17 cellular contexts compared by ENCODE assay signal in genomic region chr10:94430705-94431104, GRCh38.
"Had no signal": no experiment of that assay in that cellular context is flagged by ENCODE, and none has a peak within 500 bp of the region (broad histone marks: within the 10 kb centered on the region; RNA-seq: fewer than 3 reads in every experiment).

No MANE protein-coding gene starts in this region.

- DNase-seq: activated CD4-positive, alpha-beta memory T cell treated with anti-CD3 and anti-CD28 coated beads, Interleukin-2, amount 10 ng/mL, durations not matched to agents 7 days and 5 days; activated CD4-positive, alpha-beta T cell treated with anti-CD3 and anti-CD28 coated beads for 36 hours; activated CD8-positive, alpha-beta memory T cell treated with anti-CD3 and anti-CD28 coated beads, Interleukin-2, amount 50 U/mL, for 4 hours; activated naive CD4-positive, alpha-beta T cell; central memory CD4-positive, alpha-beta T cell; effector memory CD8-positive, alpha-beta T cell; foreskin melanocyte; heart right ventricle; islet precursor cell; mesendoderm; nephron progenitor cell; ovary; stimulated activated CD4-positive, alpha-beta T cell treated with anti-CD3 and anti-CD28 coated beads, Interleukin-4, amount 100 ng/mL, for 4 hours; stimulated activated naive CD8-positive, alpha-beta T cell treated with anti-CD3 and anti-CD28 coated beads, Interleukin-15, amount 100 ng/mL, for 72 hours; T-helper 9 cell had no signal

- H3K9me3 ChIP-seq: ovary had no signal

- H3K27ac ChIP-seq: ovary, thoracic aorta, VCaP had no signal

- H3K36me3 ChIP-seq: heart right ventricle, ovary, thoracic aorta had no signal

- ATAC-seq: activated CD4-positive, alpha-beta T cell treated with anti-CD3 and anti-CD28 coated beads for 36 hours; effector memory CD8-positive, alpha-beta T cell; heart right ventricle; stimulated activated naive CD8-positive, alpha-beta T cell treated with anti-CD3 and anti-CD28 coated beads, Interleukin-15, amount 100 ng/mL, for 72 hours had no signal

- H3K4me3 ChIP-seq: heart right ventricle, ovary, thoracic aorta had no signal

- H3K27me3 ChIP-seq: heart right ventricle, ovary had no signal
